ENCODE assay signal across 23 cellular contexts in genomic region chr1:4161271-4162006, GRCh38.
DNase-seq lines count a peak whose midpoint lies in the region; ATAC-seq, FAIRE-seq and TF ChIP-seq lines count a peak whose summit lies in the region.
"Had no signal": no experiment of that assay in that cellular context is flagged by ENCODE, and none has a peak within 500 bp of the region (broad histone marks: within the 10 kb centered on the region; RNA-seq: fewer than 3 reads in every experiment).

No MANE protein-coding gene starts in this region.

- H3K4me1 ChIP-seq in H9 (ENCODE audit: insufficient read depth, low read length) (no peaks in the 10 kb centered on the region), K562 (replicated peaks in 1 of 2; ENCODE audit: control insufficient read depth in 2 of 2, insufficient read depth in 2 of 2, low read length in 2 of 2) (peaks cover 0 to 4% of the 10 kb centered on the region in 2 experiments; a peak in 2 of 5 replicates), adrenal gland (replicated peaks in 1 of 2) (no peaks in the 10 kb centered on the region), HAP-1 (no peaks in the 10 kb centered on the region)
- H3K4me1 ChIP-seq: Caco-2 had no signal

- no peak overlapping the region for H4K91ac ChIP-seq in H9 (ENCODE audit: insufficient read length, low read depth, low read length)

- peaks cover 0 to 7% of the 10 kb centered on the region in 2 experiments; a peak in 1 of 5 replicates for H3K9me3 Mint-ChIP-seq in H9
- no peaks in the 10 kb centered on the region for H3K9me3 Mint-ChIP-seq in stimulated activated effector memory CD8-positive, alpha-beta T cell treated with anti-CD3 and anti-CD28 coated beads, Interleukin-12 subunit alpha, Interleukin-12 subunit beta, amount 100 ng/mL, for 72 hours
- H3K9me3 Mint-ChIP-seq: CD4-positive, alpha-beta T cell; T-cell had no signal

- peaks cover under 1 to 7% of the 10 kb centered on the region in 2 experiments; a peak in 2 of 4 replicates for H3K4me1 Mint-ChIP-seq in H9
- no peaks in the 10 kb centered on the region for H3K4me1 Mint-ChIP-seq in stimulated activated effector memory CD8-positive, alpha-beta T cell treated with anti-CD3 and anti-CD28 coated beads, Interleukin-12 subunit alpha, Interleukin-12 subunit beta, amount 100 ng/mL, for 72 hours
- H3K4me1 Mint-ChIP-seq: T-cell had no signal

- no peak overlapping the region for H3K18ac ChIP-seq in H9 (ENCODE audit: insufficient read length, low read depth, low read length)

- H3K9me3 ChIP-seq in H9 (ENCODE audit: control insufficient read depth, low read depth, low read length) (no peaks in the 10 kb centered on the region), K562 (replicated peaks; ENCODE audit: control insufficient read depth, insufficient read depth, low read depth, low read length) (no peaks in the 10 kb centered on the region), adrenal gland (replicated peaks in 1 of 3) (no peaks in the 10 kb centered on the region), HAP-1 (no peaks in the 10 kb centered on the region)
- H3K9me3 ChIP-seq: Caco-2, MG63 had no signal

- FAIRE-seq in K562 (lab: Jason Lieb, UNC): no peak
- FAIRE-seq: HTR-8/SVneo had no signal

- ATAC-seq in K562 (peak; percentile 43; the same call in 2 of the 3 replicates), GM21515 (IDR thresholded peaks at IDR 0.05; ENCODE audit: unreplicated experiment) (no peak)
- peak; percentile 15 for ATAC-seq in stimulated activated effector memory CD8-positive, alpha-beta T cell treated with anti-CD3 and anti-CD28 coated beads, Interleukin-12 subunit alpha, Interleukin-12 subunit beta, amount 100 ng/mL, for 72 hours
- ATAC-seq: T-cell had no signal

- H3K4me2 ChIP-seq in H9 (ENCODE audit: insufficient read depth, insufficient read length, low read length) (no peak overlapping the region), K562 (ENCODE audit: insufficient read depth, low read length) (no peak overlapping the region)

- H3T11ph ChIP-seq in H9 (ENCODE audit: low read length): no peak overlapping the region

- H3K4me3 ChIP-seq in K562: no peak overlapping the region
- H3K4me3 ChIP-seq in adrenal gland: no peak overlapping the region
- no peak overlapping the region for H3K4me3 ChIP-seq in HAP-1
- H3K4me3 ChIP-seq: MG63, SK-N-MC had no signal

- POLR2A ChIA-PET in K562 (lab: Yijun Ruan, JAX): no interaction called here

- no peak overlapping the region for H3K27ac Mint-ChIP-seq in H9
- no peak overlapping the region for H3K27ac Mint-ChIP-seq in stimulated activated effector memory CD8-positive, alpha-beta T cell treated with anti-CD3 and anti-CD28 coated beads, Interleukin-12 subunit alpha, Interleukin-12 subunit beta, amount 100 ng/mL, for 72 hours
- H3K27ac Mint-ChIP-seq: CD4-positive, alpha-beta T cell; T-cell had no signal

- H3K36me3 Mint-ChIP-seq in H9 (ENCODE audit: insufficient read depth in 1 of 3, low read depth in 3 of 3): peaks cover 0 to 9% (median 0%) of the 10 kb centered on the region in 3 experiments; a peak in 2 of 7 replicates
- no peaks in the 10 kb centered on the region for H3K36me3 Mint-ChIP-seq in stimulated activated effector memory CD8-positive, alpha-beta T cell treated with anti-CD3 and anti-CD28 coated beads, Interleukin-12 subunit alpha, Interleukin-12 subunit beta, amount 100 ng/mL, for 72 hours
- H3K36me3 Mint-ChIP-seq: T-cell had no signal

- H3K27me3 ChIP-seq in H9 (ENCODE audit: insufficient read depth, low read length) (no peaks in the 10 kb centered on the region), K562 (ENCODE audit: control insufficient read depth in 2 of 2, insufficient read depth in 2 of 2, low read length in 2 of 2) (peaks cover 22 to 71% of the 10 kb centered on the region in 2 experiments; a peak in 4 of 5 replicates), adrenal gland (no peaks in the 10 kb centered on the region), HAP-1 (ENCODE audit: low read depth) (no peaks in the 10 kb centered on the region)
- H3K27me3 ChIP-seq: MG63 had no signal

- WGBS in H9 (ENCODE audit: extremely low coverage, insufficient read length, low lambda C conversion rate): no CpG with 5 or more reads among the region's 34 CpGs
- WGBS in K562 (ENCODE audit: insufficient coverage, low coverage, missing lambda C conversion rate): 2% methylated on average over 26 of the region's 34 CpGs
- WGBS in adrenal gland, 4 donors: 60 to 79% (median 76%) methylated on average over 8 to 34 of the region's 34 CpGs

- no peak for TF ChIP-seq EP300 in K562 (IDR thresholded peaks at IDR 0.05; ENCODE audit: low read length)

- no peak overlapping the region for H4K5ac ChIP-seq in H9 (ENCODE audit: insufficient read length, low read depth, low read length)

- peaks cover 20% of the 10 kb centered on the region for H3K27me3 Mint-ChIP-seq in H9 (ENCODE audit: low read depth)

- H3K56ac ChIP-seq in H9 (ENCODE audit: insufficient read length, low read depth, low read length): no peak overlapping the region

- H3K14ac ChIP-seq in H9 (ENCODE audit: insufficient read depth, low read length): no peak overlapping the region

- H2BK15ac ChIP-seq in H9 (ENCODE audit: low read depth, low read length): no peak overlapping the region

- H2BK5ac ChIP-seq in H9 (ENCODE audit: insufficient read length, low read length): no peak overlapping the region

- H3K36me3 ChIP-seq in K562 (ENCODE audit: control insufficient read depth, insufficient read depth, low read length) (no peaks in the 10 kb centered on the region), adrenal gland (replicated peaks in 1 of 2) (no peaks in the 10 kb centered on the region), HAP-1 (replicated peaks) (no peaks in the 10 kb centered on the region)
- H3K36me3 ChIP-seq: MG63 had no signal

- TF ChIP-seq CTCF in H9 (conservative IDR thresholded peaks at IDR 0.05): no peak
- TF ChIP-seq CTCF in K562 (IDR thresholded peaks at IDR 0.05 in 2 of 3, conservative IDR thresholded peaks at IDR 0.05 in 1 of 3; ENCODE audit: insufficient read depth in 2 of 3, low read depth in 1 of 3, low read length in 3 of 3): no peak
- TF ChIP-seq CTCF in adrenal gland (IDR thresholded peaks at IDR 0.05): no peak

- no peak overlapping the region for H3K4ac ChIP-seq in H9 (ENCODE audit: low read depth, low read length)

- H3K79me2 ChIP-seq in H9 (ENCODE audit: insufficient read depth, low read length) (no peaks in the 10 kb centered on the region), K562 (ENCODE audit: control insufficient read depth, insufficient read depth, low read length) (no peaks in the 10 kb centered on the region)

- H2BK120ac ChIP-seq in H9 (ENCODE audit: low read depth, low read length, poor library complexity, severe bottlenecking): no peak overlapping the region

- intact Hi-C loops in K562 (cut with micrococcal nuclease): no loop called here
- intact Hi-C loops in adrenal gland (cut with DNase I): no loop called here

- no peak overlapping the region for H4K8ac ChIP-seq in H9 (replicated peaks; ENCODE audit: insufficient read length, low read depth, low read length)

- no peaks in the 10 kb centered on the region for H4K20me1 ChIP-seq in H9 (ENCODE audit: control insufficient read depth, insufficient read depth, insufficient read length)
- H4K20me1 ChIP-seq in K562 (replicated peaks; ENCODE audit: control insufficient read depth, insufficient read depth, low read length): no peaks in the 10 kb centered on the region

- H2AK5ac ChIP-seq in H9 (ENCODE audit: insufficient read length, low read length): no peak overlapping the region

- no peaks in the 10 kb centered on the region for H3K9me1 ChIP-seq in K562 (ENCODE audit: control insufficient read depth, insufficient read depth, low read length)

- no peaks in the 10 kb centered on the region for H3K23me2 ChIP-seq in H9 (ENCODE audit: insufficient read length, low read depth, low read length, poor library complexity, severe bottlenecking)

- H3K4me3 Mint-ChIP-seq in H9: no peak overlapping the region
- no peak overlapping the region for H3K4me3 Mint-ChIP-seq in stimulated activated effector memory CD8-positive, alpha-beta T cell treated with anti-CD3 and anti-CD28 coated beads, Interleukin-12 subunit alpha, Interleukin-12 subunit beta, amount 100 ng/mL, for 72 hours
- H3K4me3 Mint-ChIP-seq: CD4-positive, alpha-beta T cell; T-cell had no signal

- TF ChIP-seq POLR2A in K562 (conservative IDR thresholded peaks at IDR 0.05): no peak
- TF ChIP-seq POLR2A in adrenal gland (IDR thresholded peaks at IDR 0.05): no peak

- H3K23ac ChIP-seq in H9 (ENCODE audit: insufficient read length, low read depth, low read length): no peak overlapping the region

- no peak overlapping the region for H2AFZ ChIP-seq in H9 (ENCODE audit: low read length)
- H2AFZ ChIP-seq in K562 (ENCODE audit: low read depth, low read length): no peak overlapping the region

- no TSS peak for BruUV-seq in K562 (replicated peaks; lab: Mats Ljungman, UMichigan)

- TF ChIP-seq RAD21 in K562 (CRISPR knock-in tag; conservative IDR thresholded peaks at IDR 0.05 in 1 of 2, IDR thresholded peaks at IDR 0.05 in 1 of 2): no peak

- CTCF ChIA-PET in K562 (lab: Yijun Ruan, JAX; ENCODE audit: low intra/inter-chr PET ratio): no interaction called here

- DNase-seq in DMS79 treated with DMSO at 0.1 percent for 48 hours (lab: John Stamatoyannopoulos, UW) (peak; percentile 16), DMS79 (lab: John Stamatoyannopoulos, UW) (no peak), H9 (peak; percentile 13), K562 (ENCODE audit: extremely low read depth in 1 of 4, low spot score in 3 of 4) (no peak), adrenal gland (no peak), HAP-1 (ENCODE audit: low spot score in 2 of 2) (no peak)
- no peak for DNase-seq in stimulated activated effector memory CD8-positive, alpha-beta T cell treated with anti-CD3 and anti-CD28 coated beads, Interleukin-12 subunit alpha, Interleukin-12 subunit beta, amount 100 ng/mL, for 72 hours (ENCODE audit: low spot score in 2 of 2)
- DNase-seq: 8988T; Caco-2; CD4-positive, alpha-beta T cell; DMS53; H7; IMR-90; Kasumi-1; MG63; NCI-H1694 treated with DMSO at 0.1 percent for 48 hours; NCI-H446; NCI-H526 treated with DMSO at 0.1 percent for 48 hours; SHP77; T-cell had no signal

- H3K27ac ChIP-seq in H9 (ENCODE audit: insufficient read length, low read depth, low read length) (no peak overlapping the region), K562 (ENCODE audit: extremely low read depth, low read depth, low read length) (no peak overlapping the region), adrenal gland (no peak overlapping the region)
- H3K27ac ChIP-seq: SK-N-MC had no signal

- in situ Hi-C loops in K562 (cut with MboI) (no loop called here), HAP-1 (cut with MboI; ENCODE audit: low sequenced_read_pairs) (no loop called here)

- H3K9ac ChIP-seq in H9 (ENCODE audit: extremely low read depth, insufficient read length, low read length) (no peak overlapping the region), K562 (ENCODE audit: insufficient read depth in 1 of 2, low read depth in 2 of 2, low read length in 2 of 2) (no peak overlapping the region)

- H3K79me1 ChIP-seq in H9 (ENCODE audit: insufficient read depth, low read depth, low read length, poor library complexity, severe bottlenecking): no peaks in the 10 kb centered on the region

- H2BK20ac ChIP-seq in H9 (ENCODE audit: low read depth, low read length, poor library complexity, severe bottlenecking): no peak overlapping the region

- H2BK12ac ChIP-seq in H9 (ENCODE audit: insufficient read length, low read depth, low read length): no peak overlapping the region

TF ChIP-seq in K562, 482 proteins besides CTCF, POLR2A, EP300 and RAD21 (continues in another document):
- TF ChIP-seq HSF4 (CRISPR knock-in tag; IDR thresholded peaks at IDR 0.05; ENCODE audit: borderline replicate concordance): no peak

Comparison
In these comparisons a context has a peak if more than half of its experiments do, and no peak if none do; other contexts are left out.
1. DNase-seq: peak in DMS79 treated with DMSO at 0.1 percent for 48 hours (single experiment) and H9 (single experiment); none in DMS79 (single experiment), K562 (0 of 4), stimulated activated effector memory CD8-positive, alpha-beta T cell treated with anti-CD3 and anti-CD28 coated beads, Interleukin-12 subunit alpha, Interleukin-12 subunit beta, amount 100 ng/mL, for 72 hours (0 of 2), adrenal gland (0 of 7) and HAP-1 (0 of 2).